Comparison of ENCODE assay signal across 1 cellular context in genomic region chr9:114925039-114925438, GRCh38.
A peak's percentile ranks its signal among the peaks of the same experiment; 100 is the strongest.
TF ChIP-seq lines count a peak whose summit lies in the region.

No MANE protein-coding gene starts in this region.

TF ChIP-seq in GM12878, 131 proteins besides CTCF, POLR2A, EP300 and RAD21:
- TF ChIP-seq RUNX3 (IDR thresholded peaks at IDR 0.05; ENCODE audit: low read length) (peak; percentile 69), ZBTB40 (IDR thresholded peaks at IDR 0.05; ENCODE audit: borderline replicate concordance) (no peak)
